Comparison of ENCODE assay signal across 14 cellular contexts in genomic region chr7:83060218-83060617, GRCh38.
DNase-seq lines count a peak whose midpoint lies in the region.
"Had no signal": no experiment of that assay in that cellular context is flagged by ENCODE, and none has a peak within 500 bp of the region (broad histone marks: within the 10 kb centered on the region; RNA-seq: fewer than 3 reads in every experiment).

No MANE protein-coding gene starts in this region.

- no peak overlapping the region for H3K27ac Mint-ChIP-seq in activated naive CD4-positive, alpha-beta T cell treated with anti-CD3 and anti-CD28 coated beads for 36 hours
- H3K27ac Mint-ChIP-seq: CD8-positive, alpha-beta memory T cell; IgD-negative memory B cell; type B pancreatic cell had no signal

- peak; percentile 48 for DNase-seq in NCI-H82 (lab: John Stamatoyannopoulos, UW)
- no peak for DNase-seq in NCI-H82 treated with DMSO at 0.1 percent for 48 hours (lab: John Stamatoyannopoulos, UW; ENCODE audit: unreplicated experiment)
- DNase-seq in NCI-H2227 treated with DMSO at 0.1 percent for 48 hours (lab: John Stamatoyannopoulos, UW) = peak; percentile 17
- peak; percentile 13 for DNase-seq in amniotic epithelial cell (ENCODE audit: low read depth)
- DNase-seq in retina = peak; percentile 33
- no peak for DNase-seq in activated naive CD4-positive, alpha-beta T cell treated with anti-CD3 and anti-CD28 coated beads for 36 hours
- DNase-seq in iPS-NIHi7 (ENCODE audit: extremely low spot score) = no peak
- no peak for DNase-seq in HK-2 (ENCODE audit: unreplicated experiment)
- DNase-seq: CD8-positive, alpha-beta memory T cell; colonic mucosa; esophagus squamous epithelium; NCI-H526 had no signal

- peaks cover 5% of the 10 kb centered on the region for H3K9me3 Mint-ChIP-seq in activated naive CD4-positive, alpha-beta T cell treated with anti-CD3 and anti-CD28 coated beads for 36 hours
- H3K9me3 Mint-ChIP-seq: type B pancreatic cell had no signal

- H3K27me3 Mint-ChIP-seq in activated naive CD4-positive, alpha-beta T cell treated with anti-CD3 and anti-CD28 coated beads for 36 hours (ENCODE audit: low read depth) = no peaks in the 10 kb centered on the region
- H3K27me3 Mint-ChIP-seq: CD8-positive, alpha-beta memory T cell; IgD-negative memory B cell; type B pancreatic cell had no signal

- no peak overlapping the region for H3K4me3 Mint-ChIP-seq in activated naive CD4-positive, alpha-beta T cell treated with anti-CD3 and anti-CD28 coated beads for 36 hours
- H3K4me3 Mint-ChIP-seq: CD8-positive, alpha-beta memory T cell; IgD-negative memory B cell; type B pancreatic cell had no signal

- CTCF ChIA-PET in activated naive CD4-positive, alpha-beta T cell treated with anti-CD3 and anti-CD28 coated beads for 36 hours (lab: Charles Lee) = no interaction called here

- H3K36me3 Mint-ChIP-seq in activated naive CD4-positive, alpha-beta T cell treated with anti-CD3 and anti-CD28 coated beads for 36 hours (ENCODE audit: low read depth) = no peaks in the 10 kb centered on the region
- H3K36me3 Mint-ChIP-seq: CD8-positive, alpha-beta memory T cell; IgD-negative memory B cell; type B pancreatic cell had no signal

- intact Hi-C loops in activated naive CD4-positive, alpha-beta T cell treated with anti-CD3 and anti-CD28 coated beads for 36 hours (cut with micrococcal nuclease) = no loop called here

- no peaks in the 10 kb centered on the region for H3K4me1 Mint-ChIP-seq in activated naive CD4-positive, alpha-beta T cell treated with anti-CD3 and anti-CD28 coated beads for 36 hours (ENCODE audit: low read depth)
- H3K4me1 Mint-ChIP-seq: CD8-positive, alpha-beta memory T cell; IgD-negative memory B cell had no signal

Comparison
In these comparisons a context has a peak if more than half of its experiments do, and no peak if none do; other contexts are left out.
1. DNase-seq: peak in NCI-H82 (single experiment), NCI-H2227 treated with DMSO at 0.1 percent for 48 hours (single experiment), amniotic epithelial cell (single experiment) and retina (single experiment); none in NCI-H82 treated with DMSO at 0.1 percent for 48 hours (single experiment), activated naive CD4-positive, alpha-beta T cell treated with anti-CD3 and anti-CD28 coated beads for 36 hours (single experiment), iPS-NIHi7 (single experiment) and HK-2 (single experiment).